In the genomic region with DNA sequence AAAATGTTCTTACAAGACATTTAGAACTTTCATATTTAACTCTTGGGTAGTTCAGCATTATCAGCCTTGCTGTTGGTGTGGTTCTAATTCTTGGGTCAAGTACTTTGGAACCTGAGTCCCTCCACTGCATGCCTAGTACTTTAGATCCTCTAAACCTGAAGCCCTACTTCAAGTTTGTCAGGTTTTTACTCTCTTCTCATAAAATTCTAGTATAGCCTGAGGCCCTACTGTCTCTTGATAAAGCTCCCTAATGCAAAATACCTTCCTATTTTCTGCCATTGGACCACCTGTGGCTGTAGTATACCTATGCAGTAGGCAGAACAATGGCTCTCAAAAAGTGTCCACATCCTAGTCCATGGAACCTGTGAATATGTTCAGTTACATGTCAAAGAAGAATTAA, we compare ENCODE assay signal across 10 cellular contexts.
"Had no signal": no experiment of that assay in that cellular context is flagged by ENCODE, and none has a peak within 500 bp of the region (broad histone marks: within the 10 kb centered on the region; RNA-seq: fewer than 3 reads in every experiment).

No MANE protein-coding gene starts in this region.

- H3K4me2 ChIP-seq: KMS-11 had no signal

- H3K27ac Mint-ChIP-seq: IgD-negative memory B cell had no signal

- H3K4me3 Mint-ChIP-seq: IgD-negative memory B cell had no signal

- H3K9me3 Mint-ChIP-seq: IgD-negative memory B cell had no signal

- H3K9me3 ChIP-seq: HAP-1 had no signal

- H3K4me3 ChIP-seq: GM23248, HAP-1 had no signal

- H2AFZ ChIP-seq: GM23248 had no signal

- H3K27ac ChIP-seq: GM23248, HL-60, KMS-11 had no signal

- DNase-seq: GM23248, GOT3, H7, KBM-7 had no signal

- ATAC-seq: HCT116, HepG2 had no signal

- H3K4me1 ChIP-seq: HAP-1 had no signal

- H3K36me3 ChIP-seq: HAP-1 had no signal

- H3K27me3 Mint-ChIP-seq: IgD-negative memory B cell had no signal

- H3K4me1 Mint-ChIP-seq: IgD-negative memory B cell had no signal
